ENCODE assay signal across 8 cellular contexts in the genomic region with DNA sequence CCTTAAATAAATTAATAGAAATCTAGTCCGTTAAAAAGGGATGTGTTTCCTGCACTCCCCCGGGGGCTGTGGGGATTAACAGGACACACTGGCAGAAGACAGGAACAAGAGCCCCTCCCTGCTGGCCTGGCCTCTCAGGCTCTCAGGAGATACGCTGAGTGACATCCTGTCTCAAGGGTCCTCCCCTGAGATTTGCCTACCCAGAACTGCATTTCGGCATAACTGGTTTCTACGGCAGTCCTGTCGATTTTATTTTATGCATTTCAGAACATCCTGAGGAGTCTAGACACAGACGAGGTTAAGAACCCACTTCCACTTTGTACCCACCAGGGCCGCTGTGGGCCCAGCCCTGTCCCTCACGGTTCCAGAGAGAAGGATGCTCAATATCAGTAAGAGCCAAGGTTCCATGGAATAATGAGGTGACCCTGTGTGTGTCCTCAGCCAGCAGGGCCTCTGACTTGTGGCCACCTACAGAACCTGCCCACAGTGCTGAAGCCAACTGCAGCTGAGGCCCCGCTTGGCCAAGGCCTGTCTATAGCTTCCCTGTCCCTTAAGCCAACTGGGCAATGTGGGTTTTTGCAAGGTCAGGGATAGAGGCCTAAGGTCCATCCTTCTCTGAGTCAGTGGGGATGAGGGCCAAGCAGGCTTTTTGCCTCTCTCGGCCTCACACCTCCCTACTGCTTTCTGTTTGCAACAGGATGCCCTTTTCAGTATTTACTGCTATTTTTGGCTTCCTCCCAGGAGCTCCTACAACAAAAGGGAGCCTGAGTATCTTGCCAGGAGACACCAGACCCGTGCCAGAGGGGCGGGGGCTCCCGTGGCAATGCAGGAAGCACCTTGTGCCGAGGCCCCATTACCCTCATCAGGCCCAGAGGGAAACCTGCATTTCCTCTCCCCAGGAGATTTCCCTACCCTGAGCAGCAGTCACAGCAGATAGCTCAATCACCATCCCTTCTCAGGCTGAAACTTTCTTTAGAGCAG. TPM values are rescaled to one million over a fixed set of nuclear protein-coding genes. Genes with fewer than 3 reads are reported as not detected.
A peak's percentile ranks its signal among the peaks of the same experiment; 100 is the strongest.
DNase-seq lines count a peak whose midpoint lies in the region; ATAC-seq and TF ChIP-seq lines count a peak whose summit lies in the region.

No MANE protein-coding gene starts in this region.

- peak overlapping the region in 2 of 3 donors; percentile 8 to 24 for H3K27ac ChIP-seq in right lobe of liver

- ATAC-seq in right lobe of liver (peak; percentile 35 to 50 (median 40)), HG03469 (IDR thresholded peaks at IDR 0.05; ENCODE audit: unreplicated experiment) (no peak)

- H3K27me3 Mint-ChIP-seq in mesothelial cell of epicardium (ENCODE audit: low read depth) = no peaks in the 10 kb centered on the region

- H3K9me3 ChIP-seq in right lobe of liver = no peaks in the 10 kb centered on the region

- H3K4me3 ChIP-seq in right lobe of liver = no peak overlapping the region

- intact Hi-C loops in right lobe of liver (cut with DNase I) = no loop called here

- no peaks in the 10 kb centered on the region for H3K27me3 ChIP-seq in right lobe of liver

- no peak for TF ChIP-seq POLR2A in right lobe of liver (IDR thresholded peaks at IDR 0.05)

- no peaks in the 10 kb centered on the region for H3K9me3 Mint-ChIP-seq in mesothelial cell of epicardium

- no peak overlapping the region for H3K4me3 Mint-ChIP-seq in mesothelial cell of epicardium

- TF ChIP-seq CTCF in right lobe of liver (IDR thresholded peaks at IDR 0.05) (no peak), mesothelial cell of epicardium (IDR thresholded peaks at IDR 0.05; ENCODE audit: unreplicated experiment) (no peak)

- peaks cover 0 to 6% (median 3%) of the 10 kb centered on the region in 4 donors for H3K36me3 ChIP-seq in right lobe of liver

- H3K4me1 Mint-ChIP-seq in mesothelial cell of epicardium = peaks cover 16% of the 10 kb centered on the region

- DNase-seq in NCI-H146 (lab: John Stamatoyannopoulos, UW) (peak; percentile 10), NCI-H146 treated with DMSO at 0.1 percent for 48 hours (lab: John Stamatoyannopoulos, UW; ENCODE audit: unreplicated experiment) (no peak), NCI-H460 (ENCODE audit: extremely low read depth, low read depth) (peak; percentile 74), brain pericyte (ENCODE audit: low read depth, low spot score) (peak; percentile 48), right lobe of liver (no peak), mesenteric fat pad (ENCODE audit: low spot score) (no peak), mesothelial cell of epicardium (ENCODE audit: low spot score in 2 of 2, unreplicated experiment in 2 of 2) (no peak)

- no peak overlapping the region for H3K27ac Mint-ChIP-seq in mesothelial cell of epicardium

- H3K4me1 ChIP-seq in right lobe of liver = peaks cover 0 to 2% (median 0%) of the 10 kb centered on the region in 4 donors

- H3K36me3 Mint-ChIP-seq in mesothelial cell of epicardium = peaks cover 9% of the 10 kb centered on the region

- WGBS in right lobe of liver (ENCODE audit: insufficient coverage, low coverage, low lambda C conversion rate, missing lambda C conversion rate) = 62% methylated on average over 12 of the region's 15 CpGs

RNA-seq across cellular contexts. Expression of a gene that starts 14.7 kb away (rescaled TPM):
- 29.2 and 40.8 TPM in 2 replicates for total RNA-seq in NCI-H460 (2014; rRNA removed; shearing (Covaris generic))
- polyA plus RNA-seq in NCI-H460 (2014; cell fraction: nucleus; rRNA removed) = 159 and 206 TPM in 2 replicates
- 10 to 100 TPM; 23.7 to 38.4 (median 31.5) TPM for total RNA-seq in right lobe of liver
- total RNA-seq in mesenteric fat pad = 47.0 TPM
- 79.0 to 79.6 TPM (median 79.4 TPM) in 3 replicates for total RNA-seq in mesothelial cell of epicardium

RNA-seq across cellular contexts. Expression of a gene that starts 49.9 kb away (rescaled TPM):
- not detected in 2 replicates for total RNA-seq in NCI-H460 (2014; rRNA removed; shearing (Covaris generic))
- not detected in 2 replicates for polyA plus RNA-seq in NCI-H460 (2014; cell fraction: nucleus; rRNA removed)
- total RNA-seq in right lobe of liver (10 to 100 TPM in 3 of 6 experiments, 1 to 10 TPM in 3; 4.8 to 28.0 (median 9.7) TPM), mesenteric fat pad (0.13 TPM), mesothelial cell of epicardium (0.11 to 0.16 TPM in 2 of 3 replicates, not detected in the other)

Comparison
In these comparisons a context has a peak if more than half of its experiments do, and no peak if none do; other contexts are left out.
1. DNase-seq: peak in NCI-H146 (single experiment), NCI-H460 (single experiment) and brain pericyte (single experiment); none in NCI-H146 treated with DMSO at 0.1 percent for 48 hours (single experiment), right lobe of liver (0 of 3), mesenteric fat pad (single experiment) and mesothelial cell of epicardium (0 of 2).